8 cellular contexts compared by ENCODE assay signal in the genomic region with DNA sequence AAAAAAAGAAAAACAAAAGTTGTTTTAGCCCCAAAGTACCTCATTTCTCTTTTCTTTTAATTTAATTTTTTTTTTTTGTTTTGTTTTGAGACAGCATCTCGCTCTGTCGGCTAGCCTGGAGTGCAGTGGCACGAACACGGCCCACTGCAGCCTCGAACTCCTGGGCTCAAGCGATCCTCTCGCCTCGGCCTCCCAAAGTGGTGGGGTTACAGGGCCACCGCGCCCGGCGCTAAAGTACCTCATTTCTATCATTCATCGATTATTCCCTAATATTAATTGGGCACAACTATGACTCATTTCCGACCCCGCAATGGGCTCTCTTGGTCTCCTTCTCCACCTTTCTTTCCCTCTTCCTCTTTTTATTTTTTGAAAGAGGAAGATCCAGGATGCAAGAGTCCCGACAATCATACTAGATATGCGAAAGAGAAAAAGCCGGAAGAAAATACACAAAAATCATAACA. TPM values are rescaled to one million over a fixed set of nuclear protein-coding genes. Genes with fewer than 3 reads are reported as not detected.
DNase-seq lines count a peak whose midpoint lies in the region; ATAC-seq, FAIRE-seq and TF ChIP-seq lines count a peak whose summit lies in the region.

No MANE protein-coding gene starts in this region.

- H3K4me3 ChIP-seq in A549 (peak overlapping the region; percentile 55), HFF-Myc (replicated peaks; ENCODE audit: low read depth, low read length) (peak overlapping the region; percentile 57), HepG2 (replicated peaks in 1 of 3; ENCODE audit: insufficient read depth in 1 of 3, low read depth in 2 of 3, low read length in 3 of 3) (peak overlapping the region; percentile 59 to 75 (median 59))

- no peaks in the 10 kb centered on the region for H3K27me3 Mint-ChIP-seq in activated T-helper 17 cell treated with anti-CD3 and anti-CD28 coated beads, Interleukin-2, amount 50 U/mL, for 72 hours
- H3K27me3 Mint-ChIP-seq in type B pancreatic cell = peaks cover 3% of the 10 kb centered on the region

- no peak for TF ChIP-seq POLR2A in A549 (IDR thresholded peaks at IDR 0.05; ENCODE audit: low read length)
- TF ChIP-seq POLR2A in HepG2 (IDR thresholded peaks at IDR 0.05; ENCODE audit: insufficient read depth in 1 of 2, low read depth in 2 of 2, low read length in 2 of 2) = no peak

- H3K9me3 ChIP-seq in A549 (no peaks in the 10 kb centered on the region), HepG2 (ENCODE audit: low read length) (no peaks in the 10 kb centered on the region)

- FAIRE-seq in A549 (lab: Jason Lieb, UNC) (no peak), HepG2 (lab: Jason Lieb, UNC) (no peak)

- H3K27ac Mint-ChIP-seq in activated T-helper 17 cell treated with anti-CD3 and anti-CD28 coated beads, Interleukin-2, amount 50 U/mL, for 72 hours = peak overlapping the region; percentile 99
- peak overlapping the region; percentile 92 for H3K27ac Mint-ChIP-seq in type B pancreatic cell

- WGBS in A549 (ENCODE audit: missing lambda C conversion rate) = 33% methylated on average over 18 of the region's 18 CpGs
- 39% methylated on average over 18 of the region's 18 CpGs for WGBS in HepG2 (ENCODE audit: low lambda C conversion rate)

- no peaks in the 10 kb centered on the region for H4K20me1 ChIP-seq in HepG2 (ENCODE audit: insufficient read depth, low read length)

- ATAC-seq in A549 (no peak), HepG2 (no peak), omental fat pad (ENCODE audit: low FRiP score) (no peak)
- ATAC-seq in activated T-helper 17 cell treated with anti-CD3 and anti-CD28 coated beads, Interleukin-2, amount 50 U/mL, for 72 hours (replicated peaks) = no peak

- peak overlapping the region; percentile 98 for H3K4me3 Mint-ChIP-seq in activated T-helper 17 cell treated with anti-CD3 and anti-CD28 coated beads, Interleukin-2, amount 50 U/mL, for 72 hours
- H3K4me3 Mint-ChIP-seq in type B pancreatic cell = peak overlapping the region; percentile 96

- no peak for TF ChIP-seq RAD21 in A549 (conservative IDR thresholded peaks at IDR 0.05 in 1 of 2, IDR thresholded peaks at IDR 0.05 in 1 of 2)
- TF ChIP-seq RAD21 in HepG2 (CRISPR knock-in tag; IDR thresholded peaks at IDR 0.05) = no peak

- POLR2A ChIA-PET in A549 (lab: Yijun Ruan, JAX) (interaction anchor here (0.6 to 1.3 kb wide), 8 partner anchors 9 to 109 kb away, joined by 3 to 6 read pairs (median 4); a partner anchor contains a TSS), HepG2 (lab: Yijun Ruan, JAX) (interaction anchor here (0.7 to 1.0 kb wide), 13 partner anchors 9 to 323 kb away, joined by 3 to 14 read pairs (median 4); a partner anchor contains a TSS)

- peaks cover 44% of the 10 kb centered on the region for H3K36me3 Mint-ChIP-seq in activated T-helper 17 cell treated with anti-CD3 and anti-CD28 coated beads, Interleukin-2, amount 50 U/mL, for 72 hours (ENCODE audit: low read depth)
- peaks cover 4% of the 10 kb centered on the region for H3K36me3 Mint-ChIP-seq in type B pancreatic cell

- intact Hi-C loops in HepG2 (cut with micrococcal nuclease; ENCODE audit: unreplicated experiment) = no loop called here

- CTCF ChIA-PET in A549 (lab: Yijun Ruan, JAX) = interaction anchor here (0.7 to 3.9 kb wide), 4 partner anchors 10 to 137 kb away, joined by 3 to 22 read pairs (median 4); a partner anchor contains a TSS
- CTCF ChIA-PET in HepG2 (lab: Yijun Ruan, JAX; ENCODE audit: low intra/inter-chr PET ratio, low total read pairs) = no interaction called here

- peak overlapping the region; percentile 72 for H3K9ac ChIP-seq in HepG2 (ENCODE audit: insufficient read depth, low read depth, low read length)

- H3K4me1 Mint-ChIP-seq in activated T-helper 17 cell treated with anti-CD3 and anti-CD28 coated beads, Interleukin-2, amount 50 U/mL, for 72 hours = peaks cover 17% of the 10 kb centered on the region
- H3K4me1 Mint-ChIP-seq in type B pancreatic cell (ENCODE audit: unreplicated experiment) = peaks cover 31% of the 10 kb centered on the region

- BruUV-seq in HepG2 (replicated peaks; lab: Mats Ljungman, UMichigan) = TSS peak; percentile 65

- no peak for DNase-seq in A549 (ENCODE audit: low read depth in 1 of 2, low spot score in 1 of 2)
- no peak for DNase-seq in HFF-Myc (ENCODE audit: extremely low read depth, low read depth)
- no peak for DNase-seq in HepG2 (ENCODE audit: low spot score)
- no peak for DNase-seq in type B pancreatic cell (ENCODE audit: extremely low spot score, unreplicated experiment)
- DNase-seq in omental fat pad (ENCODE audit: low spot score) = no peak
- DNase-seq in NCI-H69 (lab: John Stamatoyannopoulos, UW) = no peak
- no peak for DNase-seq in COR-L47 (lab: John Stamatoyannopoulos, UW)

- TF ChIP-seq CTCF in A549 (IDR thresholded peaks at IDR 0.05) (no peak), HFF-Myc (IDR thresholded peaks at IDR 0.05; ENCODE audit: low read depth, low read length, missing control alignments) (no peak), HepG2 (CRISPR knock-in tag; IDR thresholded peaks at IDR 0.05) (no peak), type B pancreatic cell (conservative IDR thresholded peaks at IDR 0.05) (no peak), omental fat pad (IDR thresholded peaks at IDR 0.05) (no peak)

- H3K4me2 ChIP-seq in A549 (peak overlapping the region; percentile 97), HepG2 (ENCODE audit: low read depth, low read length) (peak overlapping the region; percentile 68)

- H3K9me3 Mint-ChIP-seq in activated T-helper 17 cell treated with anti-CD3 and anti-CD28 coated beads, Interleukin-2, amount 50 U/mL, for 72 hours = peaks cover 4% of the 10 kb centered on the region
- no peaks in the 10 kb centered on the region for H3K9me3 Mint-ChIP-seq in type B pancreatic cell

- H3K36me3 ChIP-seq in HepG2 (replicated peaks in 1 of 2; ENCODE audit: control insufficient read depth in 1 of 2, insufficient read depth in 2 of 2, low read length in 2 of 2) = peaks cover 2 to 4% of the 10 kb centered on the region in 2 experiments; a peak in 2 of 5 replicates

- no peak for TF ChIP-seq EP300 in A549 (IDR thresholded peaks at IDR 0.05)
- no peak for TF ChIP-seq EP300 in HepG2 (IDR thresholded peaks at IDR 0.05; ENCODE audit: low read depth in 2 of 2, low read length in 2 of 2)
- TF ChIP-seq EP300 in HepG2 (CRISPR knock-in tag; IDR thresholded peaks at IDR 0.05; ENCODE audit: borderline replicate concordance) = no peak

- peaks cover 11% of the 10 kb centered on the region; the same call in 2 of the 3 replicates for H3K4me1 ChIP-seq in A549
- peaks cover 40% of the 10 kb centered on the region for H3K4me1 ChIP-seq in HepG2 (ENCODE audit: insufficient read depth, low read length)

- H3K27me3 ChIP-seq in HepG2 (ENCODE audit: control insufficient read depth in 1 of 2, insufficient read depth in 2 of 2, low read length in 2 of 2) = no peaks in the 10 kb centered on the region

- H3K27ac ChIP-seq in A549 (peak overlapping the region; percentile 71 to 88), HepG2 (ENCODE audit: extremely low read length, insufficient read depth, low read length) (peak overlapping the region; percentile 66)

- no peaks in the 10 kb centered on the region for H3K79me2 ChIP-seq in HepG2 (ENCODE audit: insufficient read depth, low read length)

- peak overlapping the region; percentile 83 for H2AFZ ChIP-seq in HepG2 (ENCODE audit: low read length)

- in situ Hi-C loops in HepG2 (cut with HindIII; ENCODE audit: extremely low pct_ligation_motif_present, low pct_unique_long_range_greater_than_20kb) = no loop called here

RNA-seq across cellular contexts. Expression of a gene that starts 0.5 kb away (rescaled TPM):
- polyA plus RNA-seq in A549 (2011; rRNA removed) (50.8 and 56.3 TPM in 2 replicates), A549 (2017; fragmentation: RNase III; extraction: RNeasy Plus Mini Kit Qiagen cat#74134 plus additional on column Dnase treatment) (57.1 to 74.1 TPM (median 68.8 TPM) in 3 replicates), HepG2 (2011; rRNA removed) (110 and 113 TPM in 2 replicates)
- 125 and 129 TPM in 2 replicates for polyA plus RNA-seq in A549 (2012; cell fraction: cytosol; rRNA removed)
- polyA plus RNA-seq in A549 (2012; cell fraction: nucleus; rRNA removed) = 104 and 133 TPM in 2 replicates
- 46.6 and 51.7 TPM in 2 replicates for polyA minus RNA-seq in A549 (2011; rRNA and poly(A)+ RNA removed)
- 100 to 1,000 TPM; 152 to 186 TPM for total RNA-seq in activated T-helper 17 cell treated with anti-CD3 and anti-CD28 coated beads, Interleukin-2, amount 50 U/mL, for 72 hours
- total RNA-seq in HepG2 (2016; rRNA removed; fragmentation: Illumina TruSeq; extraction: Trizol) (51.8 and 54.7 TPM in 2 replicates), type B pancreatic cell (ENCODE audit: low replicate concordance) (32.4 and 47.6 TPM in 2 replicates), omental fat pad (10 to 100 TPM; 51.2 to 67.5 (median 62.1) TPM)
- 29.3 and 29.9 TPM in 2 replicates for total RNA-seq in HepG2 (2016; cell fraction: cytosol; rRNA removed; fragmentation: Illumina TruSeq; extraction: Trizol; ENCODE audit: low read depth)
- total RNA-seq in HepG2 (2016; cell fraction: insoluble cytoplasmic fraction; rRNA removed; fragmentation: Illumina TruSeq; extraction: Trizol) = 49.6 and 51.5 TPM in 2 replicates
- total RNA-seq in HepG2 (2016; cell fraction: membrane; rRNA removed; fragmentation: Illumina TruSeq; extraction: Trizol) = 34.6 and 35.9 TPM in 2 replicates
- 23.8 and 25.0 TPM in 2 replicates for total RNA-seq in HepG2 (2016; cell fraction: nucleus; rRNA removed; fragmentation: Illumina TruSeq; extraction: Trizol)
- 108 and 172 TPM in 2 replicates for polyA plus RNA-seq in HepG2 (2011; cell fraction: cytosol; rRNA removed)
- polyA plus RNA-seq in HepG2 (2011; cell fraction: nucleus; rRNA removed) = 78.7 and 80.7 TPM in 2 replicates
- polyA plus RNA-seq in HepG2 (2012) = 58.6 and 77.3 TPM in 2 replicates
- polyA plus RNA-seq in HepG2 (2016; cell fraction: cytosol; fragmentation: Illumina TruSeq; extraction: Trizol; ENCODE audit: low read depth) = 24.7 and 25.0 TPM in 2 replicates
- 54.4 and 55.2 TPM in 2 replicates for polyA plus RNA-seq in HepG2 (2016; cell fraction: insoluble cytoplasmic fraction; fragmentation: Illumina TruSeq; extraction: Trizol; ENCODE audit: low read depth)
- 28.2 and 32.3 TPM in 2 replicates for polyA plus RNA-seq in HepG2 (2016; cell fraction: membrane; fragmentation: Illumina TruSeq; extraction: Trizol; ENCODE audit: low read depth)
- 38.0 and 39.2 TPM in 2 replicates for polyA plus RNA-seq in HepG2 (2016; cell fraction: nucleus; fragmentation: Illumina TruSeq; extraction: Trizol; ENCODE audit: insufficient read depth, low read depth)
- 79.5 and 121 TPM in 2 replicates for polyA minus RNA-seq in HepG2 (2011; rRNA and poly(A)+ RNA removed; ENCODE audit: low replicate concordance)
- polyA minus RNA-seq in HepG2 (2011; cell fraction: cytosol; rRNA and poly(A)+ RNA removed) = 35.7 and 42.3 TPM in 2 replicates
- 23.3 and 30.8 TPM in 2 replicates for polyA minus RNA-seq in HepG2 (2011; cell fraction: nucleus; rRNA and poly(A)+ RNA removed)

RNA-seq across cellular contexts. Expression of a gene that starts 13.3 kb away (rescaled TPM):
- 18.1 and 18.8 TPM in 2 replicates for polyA plus RNA-seq in A549 (2011; rRNA removed)
- 53.7 and 68.8 TPM in 2 replicates for polyA plus RNA-seq in A549 (2012; cell fraction: cytosol; rRNA removed)
- polyA plus RNA-seq in A549 (2012; cell fraction: nucleus; rRNA removed) = 69.2 and 78.1 TPM in 2 replicates
- polyA plus RNA-seq in A549 (2017; fragmentation: RNase III; extraction: RNeasy Plus Mini Kit Qiagen cat#74134 plus additional on column Dnase treatment) = 18.0 to 20.6 TPM (median 18.9 TPM) in 3 replicates
- 5.1 and 6.6 TPM in 2 replicates for polyA minus RNA-seq in A549 (2011; rRNA and poly(A)+ RNA removed)
- 10 to 100 TPM; 30.0 to 83.0 TPM for total RNA-seq in activated T-helper 17 cell treated with anti-CD3 and anti-CD28 coated beads, Interleukin-2, amount 50 U/mL, for 72 hours
- 5.1 and 6.9 TPM in 2 replicates for total RNA-seq in HepG2 (2016; rRNA removed; fragmentation: Illumina TruSeq; extraction: Trizol)
- 19.7 and 21.6 TPM in 2 replicates for total RNA-seq in HepG2 (2016; cell fraction: cytosol; rRNA removed; fragmentation: Illumina TruSeq; extraction: Trizol; ENCODE audit: low read depth)
- 3.5 and 6.0 TPM in 2 replicates for total RNA-seq in HepG2 (2016; cell fraction: insoluble cytoplasmic fraction; rRNA removed; fragmentation: Illumina TruSeq; extraction: Trizol)
- total RNA-seq in HepG2 (2016; cell fraction: membrane; rRNA removed; fragmentation: Illumina TruSeq; extraction: Trizol) = 16.8 and 19.3 TPM in 2 replicates
- total RNA-seq in HepG2 (2016; cell fraction: nucleus; rRNA removed; fragmentation: Illumina TruSeq; extraction: Trizol) = 5.3 and 5.6 TPM in 2 replicates
- polyA plus RNA-seq in HepG2 (2011; rRNA removed) = 26.9 and 36.5 TPM in 2 replicates
- 56.6 and 72.3 TPM in 2 replicates for polyA plus RNA-seq in HepG2 (2011; cell fraction: cytosol; rRNA removed)
- 67.1 and 76.3 TPM in 2 replicates for polyA plus RNA-seq in HepG2 (2011; cell fraction: nucleus; rRNA removed)
- polyA plus RNA-seq in HepG2 (2012) = 21.5 and 23.1 TPM in 2 replicates
- polyA plus RNA-seq in HepG2 (2016; cell fraction: cytosol; fragmentation: Illumina TruSeq; extraction: Trizol; ENCODE audit: low read depth) = 118 and 120 TPM in 2 replicates
- 17.4 and 19.8 TPM in 2 replicates for polyA plus RNA-seq in HepG2 (2016; cell fraction: insoluble cytoplasmic fraction; fragmentation: Illumina TruSeq; extraction: Trizol; ENCODE audit: low read depth)
- 70.1 and 76.5 TPM in 2 replicates for polyA plus RNA-seq in HepG2 (2016; cell fraction: membrane; fragmentation: Illumina TruSeq; extraction: Trizol; ENCODE audit: low read depth)
- polyA plus RNA-seq in HepG2 (2016; cell fraction: nucleus; fragmentation: Illumina TruSeq; extraction: Trizol; ENCODE audit: insufficient read depth, low read depth) = 24.6 and 30.7 TPM in 2 replicates
- polyA minus RNA-seq in HepG2 (2011; rRNA and poly(A)+ RNA removed; ENCODE audit: low replicate concordance) = 6.6 and 13.2 TPM in 2 replicates
- 5.4 and 6.5 TPM in 2 replicates for polyA minus RNA-seq in HepG2 (2011; cell fraction: cytosol; rRNA and poly(A)+ RNA removed)
- polyA minus RNA-seq in HepG2 (2011; cell fraction: nucleus; rRNA and poly(A)+ RNA removed) = 7.3 and 8.6 TPM in 2 replicates
- 41.7 and 46.6 TPM in 2 replicates for total RNA-seq in type B pancreatic cell (ENCODE audit: low replicate concordance)
- total RNA-seq in omental fat pad = 10 to 100 TPM; 33.6 to 56.6 (median 44.0) TPM

RNA-seq across cellular contexts. Expression of a gene that starts 22.9 kb away (rescaled TPM):
- polyA plus RNA-seq in A549 (2011; rRNA removed) (13.0 and 14.2 TPM in 2 replicates), A549 (2017; fragmentation: RNase III; extraction: RNeasy Plus Mini Kit Qiagen cat#74134 plus additional on column Dnase treatment) (32.6 to 42.0 TPM (median 36.4 TPM) in 3 replicates), HepG2 (2011; rRNA removed) (8.2 and 9.4 TPM in 2 replicates)
- polyA plus RNA-seq in A549 (2012; cell fraction: cytosol; rRNA removed) = 33.7 and 52.0 TPM in 2 replicates
- 128 and 212 TPM in 2 replicates for polyA plus RNA-seq in A549 (2012; cell fraction: nucleus; rRNA removed)
- 19.4 and 20.1 TPM in 2 replicates for polyA minus RNA-seq in A549 (2011; rRNA and poly(A)+ RNA removed)
- 100 to 1,000 TPM in 1 of 2 donors, 10 to 100 TPM in 1; 97.9 to 111 TPM for total RNA-seq in activated T-helper 17 cell treated with anti-CD3 and anti-CD28 coated beads, Interleukin-2, amount 50 U/mL, for 72 hours
- total RNA-seq in HepG2 (2016; rRNA removed; fragmentation: Illumina TruSeq; extraction: Trizol) (7.7 and 8.5 TPM in 2 replicates), type B pancreatic cell (ENCODE audit: low replicate concordance) (50.4 and 51.7 TPM in 2 replicates), omental fat pad (10 to 100 TPM; 15.0 to 58.2 (median 26.6) TPM)
- 2.1 and 3.4 TPM in 2 replicates for total RNA-seq in HepG2 (2016; cell fraction: cytosol; rRNA removed; fragmentation: Illumina TruSeq; extraction: Trizol; ENCODE audit: low read depth)
- 6.0 and 8.5 TPM in 2 replicates for total RNA-seq in HepG2 (2016; cell fraction: insoluble cytoplasmic fraction; rRNA removed; fragmentation: Illumina TruSeq; extraction: Trizol)
- total RNA-seq in HepG2 (2016; cell fraction: membrane; rRNA removed; fragmentation: Illumina TruSeq; extraction: Trizol) = 8.3 and 9.9 TPM in 2 replicates
- total RNA-seq in HepG2 (2016; cell fraction: nucleus; rRNA removed; fragmentation: Illumina TruSeq; extraction: Trizol) = 7.3 and 8.9 TPM in 2 replicates
- polyA plus RNA-seq in HepG2 (2011; cell fraction: cytosol; rRNA removed) = 5.2 and 10.7 TPM in 2 replicates
- 38.2 and 58.0 TPM in 2 replicates for polyA plus RNA-seq in HepG2 (2011; cell fraction: nucleus; rRNA removed)
- 4.4 and 9.1 TPM in 2 replicates for polyA plus RNA-seq in HepG2 (2012)
- polyA plus RNA-seq in HepG2 (2016; cell fraction: cytosol; fragmentation: Illumina TruSeq; extraction: Trizol; ENCODE audit: low read depth) = 3.2 and 3.6 TPM in 2 replicates
- polyA plus RNA-seq in HepG2 (2016; cell fraction: insoluble cytoplasmic fraction; fragmentation: Illumina TruSeq; extraction: Trizol; ENCODE audit: low read depth) = 5.6 and 8.6 TPM in 2 replicates
- 7.7 and 8.1 TPM in 2 replicates for polyA plus RNA-seq in HepG2 (2016; cell fraction: membrane; fragmentation: Illumina TruSeq; extraction: Trizol; ENCODE audit: low read depth)
- polyA plus RNA-seq in HepG2 (2016; cell fraction: nucleus; fragmentation: Illumina TruSeq; extraction: Trizol; ENCODE audit: insufficient read depth, low read depth) = 19.9 and 22.6 TPM in 2 replicates
- polyA minus RNA-seq in HepG2 (2011; rRNA and poly(A)+ RNA removed; ENCODE audit: low replicate concordance) = 29.1 and 72.8 TPM in 2 replicates
- 10.6 and 11.6 TPM in 2 replicates for polyA minus RNA-seq in HepG2 (2011; cell fraction: cytosol; rRNA and poly(A)+ RNA removed)
- 6.8 and 9.1 TPM in 2 replicates for polyA minus RNA-seq in HepG2 (2011; cell fraction: nucleus; rRNA and poly(A)+ RNA removed)

RNA-seq across cellular contexts. Expression of a gene that starts 25.7 kb away (rescaled TPM):
- polyA plus RNA-seq in A549 (2011; rRNA removed) (36.6 and 38.7 TPM in 2 replicates), A549 (2017; fragmentation: RNase III; extraction: RNeasy Plus Mini Kit Qiagen cat#74134 plus additional on column Dnase treatment) (47.8 to 53.1 TPM (median 51.3 TPM) in 3 replicates), HepG2 (2011; rRNA removed) (15.0 and 15.2 TPM in 2 replicates)
- 109 and 128 TPM in 2 replicates for polyA plus RNA-seq in A549 (2012; cell fraction: cytosol; rRNA removed)
- 112 and 113 TPM in 2 replicates for polyA plus RNA-seq in A549 (2012; cell fraction: nucleus; rRNA removed)
- polyA minus RNA-seq in A549 (2011; rRNA and poly(A)+ RNA removed) = 50.8 and 61.9 TPM in 2 replicates
- 10 to 100 TPM; 65.0 to 71.7 TPM for total RNA-seq in activated T-helper 17 cell treated with anti-CD3 and anti-CD28 coated beads, Interleukin-2, amount 50 U/mL, for 72 hours
- total RNA-seq in HepG2 (2016; rRNA removed; fragmentation: Illumina TruSeq; extraction: Trizol) (19.7 and 23.2 TPM in 2 replicates), type B pancreatic cell (ENCODE audit: low replicate concordance) (34.9 and 37.5 TPM in 2 replicates), omental fat pad (10 to 100 TPM; 23.5 to 50.5 (median 34.7) TPM)
- 18.4 and 24.3 TPM in 2 replicates for total RNA-seq in HepG2 (2016; cell fraction: cytosol; rRNA removed; fragmentation: Illumina TruSeq; extraction: Trizol; ENCODE audit: low read depth)
- 14.9 and 23.0 TPM in 2 replicates for total RNA-seq in HepG2 (2016; cell fraction: insoluble cytoplasmic fraction; rRNA removed; fragmentation: Illumina TruSeq; extraction: Trizol)
- total RNA-seq in HepG2 (2016; cell fraction: membrane; rRNA removed; fragmentation: Illumina TruSeq; extraction: Trizol) = 24.4 and 32.7 TPM in 2 replicates
- 16.1 and 17.6 TPM in 2 replicates for total RNA-seq in HepG2 (2016; cell fraction: nucleus; rRNA removed; fragmentation: Illumina TruSeq; extraction: Trizol)
- polyA plus RNA-seq in HepG2 (2011; cell fraction: cytosol; rRNA removed) = 13.5 and 23.6 TPM in 2 replicates
- polyA plus RNA-seq in HepG2 (2011; cell fraction: nucleus; rRNA removed) = 32.3 and 35.7 TPM in 2 replicates
- polyA plus RNA-seq in HepG2 (2012) = 11.0 and 19.0 TPM in 2 replicates
- 34.7 and 53.1 TPM in 2 replicates for polyA plus RNA-seq in HepG2 (2016; cell fraction: cytosol; fragmentation: Illumina TruSeq; extraction: Trizol; ENCODE audit: low read depth)
- 31.6 and 43.1 TPM in 2 replicates for polyA plus RNA-seq in HepG2 (2016; cell fraction: insoluble cytoplasmic fraction; fragmentation: Illumina TruSeq; extraction: Trizol; ENCODE audit: low read depth)
- polyA plus RNA-seq in HepG2 (2016; cell fraction: membrane; fragmentation: Illumina TruSeq; extraction: Trizol; ENCODE audit: low read depth) = 52.5 and 57.8 TPM in 2 replicates
- 45.1 and 46.7 TPM in 2 replicates for polyA plus RNA-seq in HepG2 (2016; cell fraction: nucleus; fragmentation: Illumina TruSeq; extraction: Trizol; ENCODE audit: insufficient read depth, low read depth)
- polyA minus RNA-seq in HepG2 (2011; rRNA and poly(A)+ RNA removed; ENCODE audit: low replicate concordance) = 16.8 and 42.0 TPM in 2 replicates
- polyA minus RNA-seq in HepG2 (2011; cell fraction: cytosol; rRNA and poly(A)+ RNA removed) = 13.8 and 17.6 TPM in 2 replicates
- 10.1 and 16.6 TPM in 2 replicates for polyA minus RNA-seq in HepG2 (2011; cell fraction: nucleus; rRNA and poly(A)+ RNA removed)

RNA-seq across cellular contexts. Expression of a gene that starts 27.2 kb away (rescaled TPM):
- polyA plus RNA-seq in A549 (2011; rRNA removed) (not detected in 2 replicates), A549 (2017; fragmentation: RNase III; extraction: RNeasy Plus Mini Kit Qiagen cat#74134 plus additional on column Dnase treatment) (not detected in 3 replicates), HepG2 (2011; rRNA removed) (not detected in 2 replicates)
- not detected in 2 replicates for polyA plus RNA-seq in A549 (2012; cell fraction: cytosol; rRNA removed)
- 0.02 TPM in 1 of 2 replicates, not detected in the other for polyA plus RNA-seq in A549 (2012; cell fraction: nucleus; rRNA removed)
- polyA minus RNA-seq in A549 (2011; rRNA and poly(A)+ RNA removed) = not detected in 2 replicates
- total RNA-seq in activated T-helper 17 cell treated with anti-CD3 and anti-CD28 coated beads, Interleukin-2, amount 50 U/mL, for 72 hours = 1 to 10 TPM in 1 of 2 donors, under 1 TPM in 1; 0.32 to 2.2 TPM
- total RNA-seq in HepG2 (2016; rRNA removed; fragmentation: Illumina TruSeq; extraction: Trizol) (not detected in 2 replicates), type B pancreatic cell (ENCODE audit: low replicate concordance) (not detected in 2 replicates), omental fat pad (1 to 10 TPM in 3 of 4 donors, under 1 TPM in 1; 0.65 to 4.6 (median 3.0) TPM)
- total RNA-seq in HepG2 (2016; cell fraction: cytosol; rRNA removed; fragmentation: Illumina TruSeq; extraction: Trizol; ENCODE audit: low read depth) = not detected in 2 replicates
- not detected in 2 replicates for total RNA-seq in HepG2 (2016; cell fraction: insoluble cytoplasmic fraction; rRNA removed; fragmentation: Illumina TruSeq; extraction: Trizol)
- not detected in 2 replicates for total RNA-seq in HepG2 (2016; cell fraction: membrane; rRNA removed; fragmentation: Illumina TruSeq; extraction: Trizol)
- total RNA-seq in HepG2 (2016; cell fraction: nucleus; rRNA removed; fragmentation: Illumina TruSeq; extraction: Trizol) = not detected in 2 replicates
- not detected in 2 replicates for polyA plus RNA-seq in HepG2 (2011; cell fraction: cytosol; rRNA removed)
- not detected in 2 replicates for polyA plus RNA-seq in HepG2 (2011; cell fraction: nucleus; rRNA removed)
- not detected in 2 replicates for polyA plus RNA-seq in HepG2 (2012)
- polyA plus RNA-seq in HepG2 (2016; cell fraction: cytosol; fragmentation: Illumina TruSeq; extraction: Trizol; ENCODE audit: low read depth) = not detected in 2 replicates
- polyA plus RNA-seq in HepG2 (2016; cell fraction: insoluble cytoplasmic fraction; fragmentation: Illumina TruSeq; extraction: Trizol; ENCODE audit: low read depth) = not detected in 2 replicates
- polyA plus RNA-seq in HepG2 (2016; cell fraction: membrane; fragmentation: Illumina TruSeq; extraction: Trizol; ENCODE audit: low read depth) = not detected in 2 replicates
- not detected in 2 replicates for polyA plus RNA-seq in HepG2 (2016; cell fraction: nucleus; fragmentation: Illumina TruSeq; extraction: Trizol; ENCODE audit: insufficient read depth, low read depth)
- not detected in 2 replicates for polyA minus RNA-seq in HepG2 (2011; rRNA and poly(A)+ RNA removed; ENCODE audit: low replicate concordance)
- not detected in 2 replicates for polyA minus RNA-seq in HepG2 (2011; cell fraction: cytosol; rRNA and poly(A)+ RNA removed)
- polyA minus RNA-seq in HepG2 (2011; cell fraction: nucleus; rRNA and poly(A)+ RNA removed) = not detected in 2 replicates
